ENCODE assay signal across 8 cellular contexts in genomic region chr10:63217120-63217605, GRCh38.
A peak's percentile ranks its signal among the peaks of the same experiment; 100 is the strongest.
DNase-seq lines count a peak whose midpoint lies in the region; ATAC-seq and TF ChIP-seq lines count a peak whose summit lies in the region.

No MANE protein-coding gene starts in this region.

- ATAC-seq in GM19397 (IDR thresholded peaks at IDR 0.05; ENCODE audit: unreplicated experiment): peak; percentile 75
- peak; percentile 88 for ATAC-seq in HG03460 (IDR thresholded peaks at IDR 0.05; ENCODE audit: unreplicated experiment)

- H2AFZ ChIP-seq in OCI-LY3 (ENCODE audit: low read depth, low read length): no peak overlapping the region

- no peaks in the 10 kb centered on the region for H3K9me3 ChIP-seq in OCI-LY3 (ENCODE audit: insufficient read depth, low read length)
- H3K9me3 ChIP-seq in liver (ENCODE audit: control insufficient read depth in 4 of 4, low read length in 3 of 4): no peaks in the 10 kb centered on the region
- H3K9me3 ChIP-seq in vagina: no peaks in the 10 kb centered on the region

- peaks cover 27% of the 10 kb centered on the region for H3K36me3 ChIP-seq in OCI-LY3 (replicated peaks; ENCODE audit: low read depth, low read length)
- H3K36me3 ChIP-seq in liver (ENCODE audit: control insufficient read depth in 4 of 4, insufficient read depth in 3 of 4, low read depth in 1 of 4, low read length in 3 of 4): peaks cover 0 to 23% (median 17%) of the 10 kb centered on the region in 4 donors
- H3K36me3 ChIP-seq in vagina: peaks cover 0 to 12% of the 10 kb centered on the region in 2 donors

- H3K27ac ChIP-seq in OCI-LY3 (ENCODE audit: low read length) (0 out of 2 replicates have a peak overlapping the region, but pooled peaks have one; percentile 6), liver (ENCODE audit: low read depth in 1 of 2, low read length in 2 of 2) (no peak overlapping the region), vagina (no peak overlapping the region)

- TF ChIP-seq CTCF in OCI-LY3 (IDR thresholded peaks at IDR 0.05; ENCODE audit: low read depth, low read length) (peak; percentile 56), liver (IDR thresholded peaks at IDR 0.05; ENCODE audit: low read depth, low read length, missing input control) (peak; percentile 70), vagina (IDR thresholded peaks at IDR 0.05) (peak; percentile 29 to 81 (median 53))

- H3K4me3 ChIP-seq in OCI-LY3 (ENCODE audit: low read length): no peak overlapping the region
- no peak overlapping the region for H3K4me3 ChIP-seq in liver (ENCODE audit: low read depth in 1 of 3, low read length in 3 of 3)
- no peak overlapping the region for H3K4me3 ChIP-seq in vagina

- no peak for TF ChIP-seq POLR2A in vagina (IDR thresholded peaks at IDR 0.05)

- H3K9ac ChIP-seq in OCI-LY3 (ENCODE audit: low read length) (no peak overlapping the region), liver (ENCODE audit: low read depth in 1 of 2, low read length in 2 of 2) (no peak overlapping the region)

- no peaks in the 10 kb centered on the region for H3K27me3 ChIP-seq in OCI-LY3 (ENCODE audit: low read depth, low read length)
- H3K27me3 ChIP-seq in liver (ENCODE audit: control insufficient read depth in 4 of 4, insufficient read depth in 4 of 4, low read length in 3 of 4): no peaks in the 10 kb centered on the region
- no peaks in the 10 kb centered on the region for H3K27me3 ChIP-seq in vagina

- peaks cover 50% of the 10 kb centered on the region for H3K79me2 ChIP-seq in OCI-LY3 (ENCODE audit: low read length)

- H3K4me1 ChIP-seq in OCI-LY3 (ENCODE audit: low read length) (peaks cover 31% of the 10 kb centered on the region), liver (ENCODE audit: control insufficient read depth in 4 of 4, insufficient read depth in 4 of 4, low read length in 3 of 4) (peaks cover 2 to 12% (median 7%) of the 10 kb centered on the region in 4 donors), vagina (peaks cover 5% of the 10 kb centered on the region)

- intact Hi-C loops in vagina (cut with DNase I): no loop called here

- peaks cover 58% of the 10 kb centered on the region for H4K20me1 ChIP-seq in OCI-LY3 (ENCODE audit: insufficient read depth, low read length)

- DNase-seq in NCI-H1105 treated with DMSO at 0.1 percent for 48 hours (lab: John Stamatoyannopoulos, UW) (peak; percentile 30), NCI-H1105 (lab: John Stamatoyannopoulos, UW) (no peak), cerebellum (ENCODE audit: low spot score) (peak; percentile 54), vagina (ENCODE audit: extremely low spot score in 2 of 2) (no peak)

- peak overlapping the region; percentile 33 for H3K4me2 ChIP-seq in OCI-LY3 (ENCODE audit: low read length)

- WGBS in liver: 5% methylated on average over 3 of the region's 3 CpGs

- peak; percentile 86 to 88 for TF ChIP-seq RAD21 in liver (IDR thresholded peaks at IDR 0.05)

TF ChIP-seq in liver, 16 proteins besides CTCF, POLR2A, EP300 and RAD21:
- TF ChIP-seq HNF4A (conservative IDR thresholded peaks at IDR 0.05): peak in 1 of 2 donors; percentile 27
- TF ChIP-seq GABPA (IDR thresholded peaks at IDR 0.05 in 1 of 2, conservative IDR thresholded peaks at IDR 0.05 in 1 of 2): no peak
- TF ChIP-seq RXRA (IDR thresholded peaks at IDR 0.05): peak; percentile 62 to 76
- peak in 1 of 2 donors; percentile 22 for TF ChIP-seq JUND (IDR thresholded peaks at IDR 0.05)
- no peak for TF ChIP-seq MAX (IDR thresholded peaks at IDR 0.05)
- peak; percentile 9 for TF ChIP-seq ATF3 (IDR thresholded peaks at IDR 0.05)
- peak; percentile 47 for TF ChIP-seq NR2F2 (IDR thresholded peaks at IDR 0.05)

Comparison
In these comparisons a context has a peak if more than half of its experiments do, and no peak if none do; other contexts are left out.
1. DNase-seq: peak in NCI-H1105 treated with DMSO at 0.1 percent for 48 hours (single experiment) and cerebellum (single experiment); none in NCI-H1105 (single experiment) and vagina (0 of 2).
2. Peak in every context shown above with its lines, with median percentiles within 50 percentile points of each other: CTCF ChIP-seq.